ENCODE assay signal across 8 cellular contexts in the genomic region with DNA sequence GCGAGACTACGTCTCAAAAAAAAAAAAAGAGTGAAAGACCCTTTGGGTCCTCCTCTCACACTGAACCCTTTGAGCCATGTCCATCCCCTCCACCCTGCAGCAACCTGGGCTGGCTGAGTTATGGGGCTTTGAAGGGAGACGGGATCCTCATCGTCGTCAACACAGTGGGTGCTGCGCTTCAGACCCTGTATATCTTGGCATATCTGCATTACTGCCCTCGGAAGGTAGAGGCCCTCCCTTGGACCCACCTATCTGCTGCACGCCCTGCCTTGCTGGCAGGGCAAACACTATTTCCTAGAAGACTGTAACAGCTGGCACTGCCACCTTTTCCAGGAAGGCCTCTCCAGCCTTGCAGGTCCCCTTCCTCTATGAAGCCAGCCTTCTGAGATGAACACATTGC. TPM values are rescaled to one million over a fixed set of nuclear protein-coding genes. Genes with fewer than 3 reads are reported as not detected.
DNase-seq lines count a peak whose midpoint lies in the region; ATAC-seq and TF ChIP-seq lines count a peak whose summit lies in the region.

No MANE protein-coding gene starts in this region.

- TF ChIP-seq CTCF in mammary epithelial cell (conservative IDR thresholded peaks at IDR 0.05 in 1 of 2, IDR thresholded peaks at IDR 0.05 in 1 of 2; ENCODE audit: extremely low read depth in 1 of 2, insufficient read depth in 1 of 2, low read depth in 1 of 2, low read length in 2 of 2): no peak

- H3K9ac ChIP-seq in mammary epithelial cell (ENCODE audit: insufficient read depth, low read length): peak overlapping the region; percentile 10
- H3K9ac ChIP-seq in mucosa of stomach (ENCODE audit: low read length): peak overlapping the region; percentile 96

- no peak overlapping the region for H2AFZ ChIP-seq in mammary epithelial cell (ENCODE audit: low read depth, low read length)

- DNase-seq in CD1c-positive myeloid dendritic cell (ENCODE audit: extremely low spot score): peak; percentile 16
- DNase-seq in NAMALWA (ENCODE audit: low spot score): peak; percentile 68
- DNase-seq in mammary epithelial cell: no peak
- DNase-seq in sciatic nerve (ENCODE audit: low spot score): no peak
- DNase-seq in NCI-H1048 (lab: John Stamatoyannopoulos, UW): no peak

- 24% methylated on average over 7 of the region's 8 CpGs for WGBS in mammary epithelial cell (ENCODE audit: low coverage, missing lambda C conversion rate)

- H3K36me3 ChIP-seq in mammary epithelial cell (ENCODE audit: insufficient read depth, low read length): peaks cover 11% of the 10 kb centered on the region
- H3K36me3 ChIP-seq in mucosa of stomach (ENCODE audit: control insufficient read depth, insufficient read depth, low read length): peaks cover 15% of the 10 kb centered on the region

- peak overlapping the region; percentile 98 for H3K27ac ChIP-seq in mammary epithelial cell (ENCODE audit: insufficient read depth, low read depth, low read length)

- in situ Hi-C loops in mammary epithelial cell (cut with MboI; ENCODE audit: low sequenced_read_pairs in 2 of 2): loop anchor here in 1 of 2 donors (5.0 kb wide), 1 partner anchor 44 kb away; no protein-coding TSS in a partner anchor

- ATAC-seq in GM19324 (IDR thresholded peaks at IDR 0.05; ENCODE audit: low FRiP score, unreplicated experiment) (no peak), sciatic nerve (no peak), GM21423 (IDR thresholded peaks at IDR 0.05; ENCODE audit: unreplicated experiment) (no peak)

- H3K79me2 ChIP-seq in mammary epithelial cell (ENCODE audit: insufficient read depth, low read length): peaks cover 39% of the 10 kb centered on the region

- H3K27me3 ChIP-seq in mammary epithelial cell (ENCODE audit: insufficient read depth, low read length) (no peaks in the 10 kb centered on the region), mucosa of stomach (ENCODE audit: control insufficient read depth, insufficient read depth, low read length) (no peaks in the 10 kb centered on the region)

- H3K4me2 ChIP-seq in mammary epithelial cell (ENCODE audit: insufficient read depth, low read depth, low read length): peak overlapping the region; percentile 76

- H3K4me3 ChIP-seq in mammary epithelial cell (replicated peaks in 1 of 3; ENCODE audit: insufficient read depth in 1 of 3, low read depth in 2 of 3, low read length in 3 of 3) (peak overlapping the region in 2 of 3 experiments; percentile 16 to 28), mucosa of stomach (ENCODE audit: low read length) (no peak overlapping the region)

- H3K4me1 ChIP-seq in mammary epithelial cell (ENCODE audit: insufficient read depth, low read length) (peaks cover 32% of the 10 kb centered on the region), mucosa of stomach (ENCODE audit: control insufficient read depth, insufficient read depth, low read length) (peaks cover 54% of the 10 kb centered on the region)

- dilution Hi-C loops in mammary epithelial cell (cut with HindIII; ENCODE audit: low sequenced_read_pairs): loop anchor here (5.0 kb wide), 1 partner anchor 74 kb away; the partner anchor contains the start of gene EFNA4

- no peaks in the 10 kb centered on the region for H4K20me1 ChIP-seq in mammary epithelial cell (ENCODE audit: insufficient read depth, low read length)

- BruUV-seq in mammary epithelial cell (replicated peaks; lab: Mats Ljungman, UMichigan): no TSS peak

- H3K9me3 ChIP-seq in mammary epithelial cell (replicated peaks; ENCODE audit: insufficient read depth, low read length) (no peaks in the 10 kb centered on the region), mucosa of stomach (ENCODE audit: control insufficient read depth, low read length) (no peaks in the 10 kb centered on the region)

- intact Hi-C loops in mammary epithelial cell (cut with micrococcal nuclease) (loop anchor here (1.0 kb wide), 1 partner anchor 9 kb away; the partner anchor contains the start of gene EFNA1), sciatic nerve (cut with DNase I) (no loop called here)

- CTCF ChIA-PET in mammary epithelial cell (lab: Charles Lee; ENCODE audit: low non-redundant PET): no interaction called here

RNA-seq across cellular contexts. Expression of gene SLC50A1, which starts 1.1 kb away (rescaled TPM):
- 10 to 100 TPM; 31.3 to 40.2 TPM for total RNA-seq in mammary epithelial cell
- 54.8 TPM for polyA plus RNA-seq in mammary epithelial cell
- 47.1 TPM for polyA minus RNA-seq in mammary epithelial cell
- 20.8 TPM for total RNA-seq in sciatic nerve

RNA-seq across cellular contexts. Expression of gene DPM3, which starts 3.6 kb away (rescaled TPM):
- total RNA-seq in mammary epithelial cell (10 to 100 TPM; 27.2 to 67.9 TPM), sciatic nerve (75.3 TPM)
- polyA plus RNA-seq in mammary epithelial cell: 76.4 TPM
- polyA minus RNA-seq in mammary epithelial cell: 1.8 TPM

RNA-seq across cellular contexts. Expression of gene EFNA1, which starts 9.1 kb away (rescaled TPM):
- total RNA-seq in mammary epithelial cell (10 to 100 TPM; 21.5 to 54.0 TPM), sciatic nerve (49.0 TPM)
- 28.8 TPM for polyA plus RNA-seq in mammary epithelial cell
- 13.7 TPM for polyA minus RNA-seq in mammary epithelial cell

RNA-seq across cellular contexts. Expression of gene KRTCAP2, which starts 36.4 kb away (rescaled TPM):
- total RNA-seq in mammary epithelial cell: 100 to 1,000 TPM in 1 of 2 donors, 10 to 100 TPM in 1; 62.7 to 177 TPM
- polyA plus RNA-seq in mammary epithelial cell: 188 TPM
- polyA minus RNA-seq in mammary epithelial cell: 164 TPM
- 162 TPM for total RNA-seq in sciatic nerve

RNA-seq across cellular contexts. Expression of gene TRIM46, which starts 36.9 kb away (rescaled TPM):
- total RNA-seq in mammary epithelial cell (1 to 10 TPM; 5.0 to 5.2 TPM), sciatic nerve (4.8 TPM)
- 2.0 TPM for polyA plus RNA-seq in mammary epithelial cell
- polyA minus RNA-seq in mammary epithelial cell: 0.67 TPM

Comparison
In these comparisons a context has a peak if more than half of its experiments do, and no peak if none do; other contexts are left out.
1. DNase-seq: peak in CD1c-positive myeloid dendritic cell (single experiment) and NAMALWA (single experiment); none in mammary epithelial cell (single experiment), sciatic nerve (single experiment) and NCI-H1048 (single experiment).